8 cellular contexts compared by ENCODE assay signal in the genomic region with DNA sequence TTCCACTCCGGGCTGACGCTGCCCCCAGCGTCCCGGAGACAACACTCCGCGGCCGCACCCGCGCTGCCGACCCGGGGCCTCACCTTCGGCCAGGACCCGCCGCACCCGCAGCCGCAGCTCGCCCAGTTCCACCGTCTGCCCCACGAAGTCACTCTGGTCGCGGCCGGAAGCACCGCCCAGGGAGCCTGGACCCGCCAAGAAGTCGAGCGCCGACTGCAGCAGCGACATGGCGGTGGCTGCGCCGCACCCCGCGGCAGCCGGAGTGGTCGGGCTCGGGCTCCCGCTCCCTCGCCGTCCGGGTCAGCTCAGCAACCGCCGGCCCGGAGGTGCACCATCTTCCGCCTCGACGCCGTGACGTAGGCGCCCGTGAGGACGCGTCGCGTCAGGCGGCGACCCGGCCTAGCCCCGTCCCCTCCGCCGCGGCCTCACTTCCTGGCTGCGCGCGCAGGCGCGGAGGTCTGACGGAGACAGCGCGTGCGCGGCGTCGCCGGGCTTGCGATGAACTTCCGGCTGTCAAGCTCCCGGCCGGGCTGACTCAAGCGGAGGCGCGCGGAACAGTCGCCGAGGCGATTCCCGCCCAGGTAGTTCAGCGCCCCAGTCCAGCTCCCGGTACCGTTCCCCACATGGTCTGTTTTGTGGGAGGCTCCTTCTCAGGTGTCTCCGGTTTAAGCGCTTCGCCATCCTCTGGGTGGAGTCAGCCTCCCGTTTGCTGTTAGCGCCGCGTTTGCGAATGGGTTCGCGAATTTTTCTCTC. TPM values are rescaled to one million over a fixed set of nuclear protein-coding genes. Genes with fewer than 3 reads are reported as not detected.
DNase-seq lines count a peak whose midpoint lies in the region; ATAC-seq and TF ChIP-seq lines count a peak whose summit lies in the region.

Gene GAK (minus strand): TSS at position 357 of the 753 bp plus-strand sequence. CDS start 129 bp downstream, at position 228.
A gene with protein sequence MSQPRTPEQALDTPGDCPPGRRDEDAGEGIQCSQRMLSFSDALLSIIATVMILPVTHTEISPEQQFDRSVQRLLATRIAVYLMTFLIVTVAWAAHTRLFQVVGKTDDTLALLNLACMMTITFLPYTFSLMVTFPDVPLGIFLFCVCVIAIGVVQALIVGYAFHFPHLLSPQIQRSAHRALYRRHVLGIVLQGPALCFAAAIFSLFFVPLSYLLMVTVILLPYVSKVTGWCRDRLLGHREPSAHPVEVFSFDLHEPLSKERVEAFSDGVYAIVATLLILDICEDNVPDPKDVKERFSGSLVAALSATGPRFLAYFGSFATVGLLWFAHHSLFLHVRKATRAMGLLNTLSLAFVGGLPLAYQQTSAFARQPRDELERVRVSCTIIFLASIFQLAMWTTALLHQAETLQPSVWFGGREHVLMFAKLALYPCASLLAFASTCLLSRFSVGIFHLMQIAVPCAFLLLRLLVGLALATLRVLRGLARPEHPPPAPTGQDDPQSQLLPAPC (plus strand): TSS at position 501 of the 753 bp plus-strand sequence. CDS start 15,280 bp downstream, outside the sequence.

- TF ChIP-seq CTCF in GM13977 (IDR thresholded peaks at IDR 0.05; ENCODE audit: extremely low read depth, insufficient read depth, missing control alignments) = peak; percentile 1
- peak in 1 of 6 experiments; percentile 31 for TF ChIP-seq CTCF in adrenal gland (IDR thresholded peaks at IDR 0.05)
- peak in 2 of 12 donors; percentile 2 to 6 for TF ChIP-seq CTCF in heart left ventricle (IDR thresholded peaks at IDR 0.05)
- peak in 2 of 5 experiments; percentile 19 to 40 for TF ChIP-seq CTCF in transverse colon (IDR thresholded peaks at IDR 0.05)

- H3K4me3 ChIP-seq in adrenal gland = peak within 1 kb of the TSS; percentile 62 to 99 (median 82)
- peak within 1 kb of the TSS; percentile 75 to 100 (median 94) for H3K4me3 ChIP-seq in heart left ventricle
- peak within 1 kb of the TSS; percentile 56 to 99 (median 77) for H3K4me3 ChIP-seq in transverse colon

- peak within 1 kb of the TSS; percentile 68 to 98 (median 94) for H3K27ac ChIP-seq in adrenal gland
- H3K27ac ChIP-seq in heart left ventricle = peak within 1 kb of the TSS; percentile 48 to 96 (median 88)
- H3K27ac ChIP-seq in transverse colon = peak within 1 kb of the TSS; percentile 91 to 95 (median 92)

- H3K27me3 ChIP-seq in adrenal gland (no peaks in the 10 kb centered on the region), heart left ventricle (no peaks in the 10 kb centered on the region), transverse colon (no peaks in the 10 kb centered on the region)

- intact Hi-C loops in adrenal gland (cut with DNase I) (no loop called here), heart left ventricle (cut with DNase I) (loop anchor here in 3 of 10 donors (2.0 to 10.0 kb wide), 6 partner anchors 40 to 150 kb away; partner anchors contain the start of genes DGKQ (in 1 of the 3) and IDUA (in 1 of the 3)), transverse colon (cut with DNase I; ENCODE audit: low total_unique reads) (loop anchor here (2.0 kb wide), 1 partner anchor 77 kb away; no protein-coding TSS in a partner anchor)

- TF ChIP-seq EP300 in transverse colon (IDR thresholded peaks at IDR 0.05; ENCODE audit: low read depth) = no peak

- DNase-seq in GM13977 (ENCODE audit: low spot score) = peak; percentile 99
- DNase-seq in NCI-H146 (lab: John Stamatoyannopoulos, UW) = peak; percentile 90
- DNase-seq in T-helper 1 cell = peak; percentile 92 to 98 (median 94)
- DNase-seq in adrenal gland = peak; percentile 94 to 98 (median 97)
- DNase-seq in heart left ventricle = peak; percentile 95 to 99 (median 96)
- DNase-seq in pons (ENCODE audit: low spot score) = peak; percentile 93
- DNase-seq in transverse colon = peak; percentile 98

- no peaks in the 10 kb centered on the region for H3K9me3 ChIP-seq in adrenal gland (replicated peaks in 1 of 3)
- H3K9me3 ChIP-seq in heart left ventricle = no peaks in the 10 kb centered on the region
- H3K9me3 ChIP-seq in transverse colon = no peaks in the 10 kb centered on the region

- peaks cover 12 to 43% of the 10 kb centered on the region in 2 donors for H3K4me1 ChIP-seq in adrenal gland (replicated peaks in 1 of 2)
- H3K4me1 ChIP-seq in heart left ventricle = peaks cover 11 to 59% (median 35%) of the 10 kb centered on the region in 12 donors
- H3K4me1 ChIP-seq in transverse colon = peaks cover 17 to 49% (median 31%) of the 10 kb centered on the region in 4 donors

- no peaks in the 10 kb centered on the region for H3K36me3 ChIP-seq in adrenal gland (replicated peaks in 1 of 2)
- no peaks in the 10 kb centered on the region for H3K36me3 ChIP-seq in heart left ventricle
- H3K36me3 ChIP-seq in transverse colon = no peaks in the 10 kb centered on the region

- ATAC-seq in HG02870 (IDR thresholded peaks at IDR 0.05; ENCODE audit: unreplicated experiment) (peak; percentile 82), heart left ventricle (peak; percentile 99)

- in situ Hi-C loops in GM13977 (cut with MboI; ENCODE audit: low pct_unique_long_range_greater_than_20kb, low sequenced_read_pairs, unreplicated experiment) (no loop called here), transverse colon (cut with MboI; ENCODE audit: low pct_ligation_motif_present in 1 of 4, low pct_unique_long_range_greater_than_20kb in 1 of 4, low sequenced_read_pairs in 3 of 4) (no loop called here)

- TF ChIP-seq POLR2A in adrenal gland (IDR thresholded peaks at IDR 0.05) = peak; percentile 76 to 93
- TF ChIP-seq POLR2A in heart left ventricle (IDR thresholded peaks at IDR 0.05) = peak; percentile 63 to 89
- peak; percentile 97 for TF ChIP-seq POLR2A in transverse colon (IDR thresholded peaks at IDR 0.05)

- 0% methylated on average over 7 to 99 of the region's 99 CpGs; no CpG with 5 or more reads in 1 of the 4 donors for WGBS in adrenal gland, 4 donors
- 0% methylated on average over 34 to 99 of the region's 99 CpGs for WGBS in heart left ventricle, 4 donors
- WGBS in transverse colon (ENCODE audit: low coverage in 1 of 2), 2 donors = 0% methylated on average over 1 to 62 of the region's 99 CpGs

RNA-seq across cellular contexts. Expression of gene GAK, which starts in this region (rescaled TPM):
- total RNA-seq in adrenal gland (100 to 1,000 TPM in 6 of 8 donors, 10 to 100 TPM in 2; 90.3 to 176 (median 132) TPM), heart left ventricle (10 to 100 TPM; 22.8 to 55.1 (median 32.5) TPM), transverse colon (100 to 1,000 TPM; 230 to 882 (median 305) TPM)
- polyA plus RNA-seq in adrenal gland (100 to 1,000 TPM in 2 of 3 donors, 10 to 100 TPM in 1; 39.0 to 381 (median 224) TPM), heart left ventricle (10 to 100 TPM; 51.8 to 52.3 TPM)

RNA-seq across cellular contexts. Expression of the second gene that starts in this region (rescaled TPM):
- total RNA-seq in adrenal gland = 10 to 100 TPM; 30.5 to 70.4 (median 47.9) TPM
- polyA plus RNA-seq in adrenal gland = 100 to 1,000 TPM in 2 of 3 donors, 10 to 100 TPM in 1; 22.4 to 142 (median 113) TPM
- total RNA-seq in heart left ventricle = 10 to 100 TPM; 16.6 to 34.6 (median 20.1) TPM
- 10 to 100 TPM; 14.2 to 28.8 TPM for polyA plus RNA-seq in heart left ventricle
- 100 to 1,000 TPM in 1 of 4 donors, 10 to 100 TPM in 3; 44.0 to 116 (median 50.5) TPM for total RNA-seq in transverse colon

Comparison
In these comparisons a context has a peak if more than half of its experiments do, and no peak if none do; other contexts are left out.
1. Peak in every context shown above with its lines: DNase-seq, ATAC-seq, H3K4me3 ChIP-seq and H3K27ac ChIP-seq.